In the genomic region with DNA sequence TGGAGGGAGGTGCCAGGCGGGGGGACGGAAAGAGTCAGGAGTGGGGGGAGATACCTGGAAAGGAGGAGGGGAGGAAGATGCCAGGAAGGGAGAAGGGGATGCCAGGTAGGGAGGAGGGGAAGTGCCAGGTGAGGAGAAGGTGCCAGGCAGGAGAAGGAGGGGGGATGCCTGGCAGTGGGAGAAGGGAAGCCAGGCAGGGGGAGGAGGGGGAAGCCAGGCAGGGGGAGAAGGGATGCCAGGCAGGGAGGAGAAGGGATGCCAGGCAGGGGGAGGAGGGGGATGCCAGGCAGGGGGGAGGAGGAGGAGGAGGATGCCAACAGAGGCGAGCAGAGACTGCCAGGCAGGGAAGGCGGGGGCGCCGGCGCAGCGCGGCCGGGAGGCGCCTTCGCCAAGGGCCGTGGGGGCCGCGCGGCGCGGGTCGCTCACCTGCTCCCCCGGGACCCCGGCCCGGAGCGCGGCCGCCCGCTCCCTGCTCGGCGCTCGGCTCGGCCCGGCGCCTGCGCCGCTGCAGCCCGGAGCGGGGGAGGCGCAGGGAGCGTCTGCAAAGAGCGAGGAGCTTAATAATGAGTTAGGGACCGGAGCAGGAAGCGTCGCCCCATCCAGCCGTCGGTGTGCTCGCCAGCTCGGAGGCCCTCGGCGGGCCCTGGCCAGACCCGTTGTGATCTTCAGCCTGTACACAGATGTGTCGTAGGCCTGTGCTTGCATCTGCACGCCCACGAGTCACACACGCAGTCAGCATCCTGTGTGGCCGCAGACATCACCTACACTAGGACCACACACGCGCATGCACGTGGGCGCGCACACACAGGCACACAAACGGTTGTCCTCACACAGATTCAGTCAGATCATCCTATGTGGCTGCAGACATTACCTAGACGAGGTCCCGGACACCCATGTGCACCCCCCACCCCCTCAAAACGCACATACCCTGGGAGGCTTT, we compare ENCODE assay signal across 8 cellular contexts. TPM values are rescaled to one million over a fixed set of nuclear protein-coding genes. Genes with fewer than 3 reads are reported as not detected.
DNase-seq lines count a peak whose midpoint lies in the region; ATAC-seq and TF ChIP-seq lines count a peak whose summit lies in the region.

No MANE protein-coding gene starts in this region.

- H3K4me3 Mint-ChIP-seq in CD4-positive, alpha-beta T cell, result peak overlapping the region; percentile 87

- peaks cover 3 to 14% of the 10 kb centered on the region in 2 donors for H3K4me1 ChIP-seq in duodenal mucosa (ENCODE audit: control insufficient read depth in 1 of 2, insufficient read depth in 2 of 2, low read length in 2 of 2)
- peaks cover 0 to 5% of the 10 kb centered on the region in 2 donors for H3K4me1 ChIP-seq in lung (ENCODE audit: control insufficient read depth in 2 of 2, insufficient read depth in 2 of 2, low read length in 2 of 2)

- H3K9me3 ChIP-seq in CD4-positive, alpha-beta T cell (ENCODE audit: control insufficient read depth, low read length), result no peaks in the 10 kb centered on the region
- H3K9me3 ChIP-seq in duodenal mucosa (ENCODE audit: control insufficient read depth in 1 of 2, low read length in 2 of 2) (no peaks in the 10 kb centered on the region), lung (ENCODE audit: control insufficient read depth in 2 of 2, insufficient read depth in 1 of 2, low read length in 1 of 2) (no peaks in the 10 kb centered on the region)

- CTCF ChIA-PET in CD4-positive, alpha-beta T cell (lab: Charles Lee), result no interaction called here

- POLR2A ChIA-PET in CD4-positive, alpha-beta T cell (lab: Charles Lee), result interaction anchor here (0.9 to 1.5 kb wide), 3 partner anchors 34 to 69 kb away, joined by 4 read pairs; partner anchors contain the start of gene ABCF2

- H3K9ac ChIP-seq in duodenal mucosa (ENCODE audit: low read depth in 1 of 2, low read length in 2 of 2), result peak overlapping the region in 1 of 2 donors; percentile 25

- no peak for TF ChIP-seq CTCF in CD4-positive, alpha-beta T cell (IDR thresholded peaks at IDR 0.05)
- no peak for TF ChIP-seq CTCF in lung (IDR thresholded peaks at IDR 0.05; ENCODE audit: control extremely low read depth, extremely low read depth)

- peak; percentile 15 to 62 (median 42) for DNase-seq in CD4-positive, alpha-beta T cell
- DNase-seq in HCEC 1CT, result peak; percentile 55
- peak; percentile 47 for DNase-seq in NCI-H226
- DNase-seq in activated CD4-positive, alpha-beta T cell treated with anti-CD3 and anti-CD28 coated beads, Interleukin-2, amount 50 U/mL, for 4 hours, result peak; percentile 36 to 51
- DNase-seq in lung (ENCODE audit: low spot score), result no peak
- peak in 2 of 3 donors; percentile 4 to 46 for DNase-seq in stimulated activated CD4-positive, alpha-beta T cell treated with anti-CD3 and anti-CD28 coated beads, TNF-alpha, amount 100 ng/mL, for 1 hour (ENCODE audit: low read depth in 3 of 3, low spot score in 1 of 3)

- H3K27me3 ChIP-seq in CD4-positive, alpha-beta T cell (ENCODE audit: control insufficient read depth, insufficient read depth, low read length), result no peaks in the 10 kb centered on the region
- peaks cover 5 to 19% of the 10 kb centered on the region in 2 donors for H3K27me3 ChIP-seq in duodenal mucosa (ENCODE audit: control insufficient read depth in 1 of 2, insufficient read depth in 2 of 2, low read length in 2 of 2)
- no peaks in the 10 kb centered on the region for H3K27me3 ChIP-seq in lung (ENCODE audit: control insufficient read depth, insufficient read depth)

- 4 to 7% methylated on average over 56 to 63 of the region's 63 CpGs for WGBS in lung, 2 donors

- H3K36me3 ChIP-seq in duodenal mucosa (ENCODE audit: control insufficient read depth in 1 of 2, insufficient read depth in 2 of 2, low read length in 2 of 2), result no peaks in the 10 kb centered on the region
- H3K36me3 ChIP-seq in lung (ENCODE audit: control insufficient read depth in 2 of 2, insufficient read depth in 2 of 2, low read length in 2 of 2), result no peaks in the 10 kb centered on the region

- H3K9me3 Mint-ChIP-seq in CD4-positive, alpha-beta T cell, result no peaks in the 10 kb centered on the region

- H3K4me3 ChIP-seq in duodenal mucosa (ENCODE audit: low read depth in 1 of 2, low read length in 2 of 2), result peak overlapping the region; percentile 55 to 69
- peak overlapping the region; percentile 38 for H3K4me3 ChIP-seq in lung

- no peak overlapping the region for H3K27ac ChIP-seq in CD4-positive, alpha-beta T cell (ENCODE audit: low read depth, low read length)
- H3K27ac ChIP-seq in duodenal mucosa (ENCODE audit: low read depth, low read length) (no peak overlapping the region), lung (ENCODE audit: low read depth in 1 of 2, low read length in 1 of 2) (no peak overlapping the region)

- H3K4me1 Mint-ChIP-seq in CD4-positive, alpha-beta T cell (ENCODE audit: low read depth), result peaks cover 43% of the 10 kb centered on the region

- intact Hi-C loops in CD4-positive, alpha-beta T cell (cut with DNase I, micrococcal nuclease), result no loop called here

- ATAC-seq in CD4-positive, alpha-beta T cell (ENCODE audit: poor library complexity), result peak; percentile 77
- ATAC-seq in lung (ENCODE audit: insufficient read depth, low FRiP score) (peak; percentile 73), HG03135 (IDR thresholded peaks at IDR 0.05; ENCODE audit: unreplicated experiment) (no peak)

- H3K36me3 Mint-ChIP-seq in CD4-positive, alpha-beta T cell (ENCODE audit: low read depth), result no peaks in the 10 kb centered on the region

- peaks cover 19% of the 10 kb centered on the region for H3K27me3 Mint-ChIP-seq in CD4-positive, alpha-beta T cell

- peak overlapping the region; percentile 51 for H3K27ac Mint-ChIP-seq in CD4-positive, alpha-beta T cell

RNA-seq across cellular contexts. Expression of gene SMARCD3, which starts 28.4 kb away (rescaled TPM):
- 10 to 100 TPM; 11.8 to 14.8 TPM for total RNA-seq in CD4-positive, alpha-beta T cell
- total RNA-seq in lung, result 10 to 100 TPM; 37.5 to 70.9 TPM
- 10 to 100 TPM; 40.3 to 62.5 TPM for polyA plus RNA-seq in lung

RNA-seq across cellular contexts. Expression of gene CHPF2, which starts 44.6 kb away (rescaled TPM):
- total RNA-seq in CD4-positive, alpha-beta T cell, result 10 to 100 TPM; 29.6 to 30.5 TPM
- 10 to 100 TPM; 23.3 to 54.0 TPM for total RNA-seq in lung
- polyA plus RNA-seq in lung, result 10 to 100 TPM; 33.8 to 36.2 TPM

RNA-seq across cellular contexts. Expression of gene ABCF2, which starts 49.9 kb away (rescaled TPM):
- total RNA-seq in CD4-positive, alpha-beta T cell, result 10 to 100 TPM; 12.3 to 13.2 TPM
- 10 to 100 TPM; 13.2 to 36.2 TPM for total RNA-seq in lung
- polyA plus RNA-seq in lung, result 10 to 100 TPM; 15.4 to 36.3 TPM
